In genomic region chr17:47267354-47267828, GRCh38 we compare ENCODE assay signal across 15 cellular contexts. TPM values are rescaled to one million over a fixed set of nuclear protein-coding genes. Genes with fewer than 3 reads are reported as not detected.
DNase-seq lines count a peak whose midpoint lies in the region; ATAC-seq, FAIRE-seq and TF ChIP-seq lines count a peak whose summit lies in the region.
"Had no signal": no experiment of that assay in that cellular context is flagged by ENCODE, and none has a peak within 500 bp of the region (broad histone marks: within the 10 kb centered on the region; RNA-seq: fewer than 3 reads in every experiment).

No MANE protein-coding gene starts in this region.

- H3K79me2 ChIP-seq in K562 (ENCODE audit: control insufficient read depth, insufficient read depth, low read length) = no peaks in the 10 kb centered on the region

- H3K9ac ChIP-seq in K562 (ENCODE audit: insufficient read depth in 1 of 2, low read depth in 2 of 2, low read length in 2 of 2) = no peak overlapping the region

- H3K9me3 ChIP-seq in K562 (replicated peaks; ENCODE audit: control insufficient read depth, insufficient read depth, low read depth, low read length) (no peaks in the 10 kb centered on the region), thoracic aorta (no peaks in the 10 kb centered on the region)

- H3K4me2 ChIP-seq in K562 (ENCODE audit: insufficient read depth, low read length) = no peak overlapping the region

- H3K27ac ChIP-seq in K562 (ENCODE audit: extremely low read depth, low read depth, low read length) = no peak overlapping the region
- H3K27ac ChIP-seq in thoracic aorta = peak overlapping the region; percentile 49 to 70

- H3K4me1 ChIP-seq in K562 (replicated peaks in 1 of 2; ENCODE audit: control insufficient read depth in 2 of 2, insufficient read depth in 2 of 2, low read length in 2 of 2) (peaks cover 4 to 30% of the 10 kb centered on the region in 2 experiments; a peak in 3 of 5 replicates), thoracic aorta (ENCODE audit: control insufficient read depth in 1 of 2, low read depth in 2 of 2) (peaks cover 23 to 57% of the 10 kb centered on the region in 2 donors)

- DNase-seq in HK-2 (ENCODE audit: unreplicated experiment) = peak; percentile 78
- no peak for DNase-seq in K562 (ENCODE audit: extremely low read depth in 1 of 4, low spot score in 3 of 4)
- peak; percentile 91 for DNase-seq in islet precursor cell
- no peak for DNase-seq in thoracic aorta (ENCODE audit: low spot score)
- no peak for DNase-seq in NCI-H2196 (lab: John Stamatoyannopoulos, UW; ENCODE audit: unreplicated experiment)
- DNase-seq: activated CD4-positive, alpha-beta T cell treated with anti-CD3 and anti-CD28 coated beads for 4 hours; activated naive CD8-positive, alpha-beta T cell treated with anti-CD3 and anti-CD28 coated beads for 36 hours; midbrain; NCI-H2107; Right ventricle myocardium superior; stimulated activated naive CD4-positive, alpha-beta T cell had no signal

- TF ChIP-seq RAD21 in K562 (CRISPR knock-in tag; conservative IDR thresholded peaks at IDR 0.05 in 1 of 2, IDR thresholded peaks at IDR 0.05 in 1 of 2) = no peak

- TF ChIP-seq CTCF in K562 (IDR thresholded peaks at IDR 0.05 in 2 of 3, conservative IDR thresholded peaks at IDR 0.05 in 1 of 3; ENCODE audit: insufficient read depth in 2 of 3, low read depth in 1 of 3, low read length in 3 of 3) (no peak), thoracic aorta (IDR thresholded peaks at IDR 0.05) (no peak)

- POLR2A ChIA-PET in K562 (lab: Yijun Ruan, JAX) = no interaction called here

- H3K36me3 ChIP-seq in K562 (ENCODE audit: control insufficient read depth, insufficient read depth, low read length) = no peaks in the 10 kb centered on the region
- H3K36me3 ChIP-seq in thoracic aorta = peaks cover 2% of the 10 kb centered on the region

- 8% methylated on average over 1 of the region's 1 CpG for WGBS in K562 (ENCODE audit: insufficient coverage, low coverage, missing lambda C conversion rate)

- intact Hi-C loops in K562 (cut with micrococcal nuclease) = no loop called here

- CTCF ChIA-PET in K562 (lab: Yijun Ruan, JAX; ENCODE audit: low intra/inter-chr PET ratio) = no interaction called here

- TF ChIP-seq POLR2A in K562 (conservative IDR thresholded peaks at IDR 0.05) = no peak

- no peak for TF ChIP-seq EP300 in K562 (IDR thresholded peaks at IDR 0.05; ENCODE audit: low read length)

- no peak overlapping the region for H2AFZ ChIP-seq in K562 (ENCODE audit: low read depth, low read length)

- H3K27me3 ChIP-seq in K562 (ENCODE audit: control insufficient read depth in 2 of 2, insufficient read depth in 2 of 2, low read length in 2 of 2) = no peaks in the 10 kb centered on the region
- no peaks in the 10 kb centered on the region for H3K27me3 ChIP-seq in thoracic aorta (replicated peaks; ENCODE audit: insufficient read depth)

- no peaks in the 10 kb centered on the region for H3K9me1 ChIP-seq in K562 (ENCODE audit: control insufficient read depth, insufficient read depth, low read length)

- no peaks in the 10 kb centered on the region for H4K20me1 ChIP-seq in K562 (replicated peaks; ENCODE audit: control insufficient read depth, insufficient read depth, low read length)

- no TSS peak for BruUV-seq in K562 (replicated peaks; lab: Mats Ljungman, UMichigan)

- in situ Hi-C loops in K562 (cut with MboI) = no loop called here

- ATAC-seq in K562 (no peak), thoracic aorta (ENCODE audit: insufficient number of reproducible peaks, low FRiP score, low read depth) (no peak), GM21825 (IDR thresholded peaks at IDR 0.05; ENCODE audit: unreplicated experiment) (no peak), GM18873 (IDR thresholded peaks at IDR 0.05; ENCODE audit: low FRiP score, unreplicated experiment) (no peak), HG02678 (IDR thresholded peaks at IDR 0.05; ENCODE audit: unreplicated experiment) (no peak)
- ATAC-seq: esophagus mucosa had no signal

- FAIRE-seq in K562 (lab: Jason Lieb, UNC) = no peak

- H3K4me3 ChIP-seq in K562 = no peak overlapping the region
- no peak overlapping the region for H3K4me3 ChIP-seq in thoracic aorta

TF ChIP-seq in K562, 482 proteins besides CTCF, POLR2A, EP300 and RAD21 (continues in another document):
- TF ChIP-seq, protein P1, sequence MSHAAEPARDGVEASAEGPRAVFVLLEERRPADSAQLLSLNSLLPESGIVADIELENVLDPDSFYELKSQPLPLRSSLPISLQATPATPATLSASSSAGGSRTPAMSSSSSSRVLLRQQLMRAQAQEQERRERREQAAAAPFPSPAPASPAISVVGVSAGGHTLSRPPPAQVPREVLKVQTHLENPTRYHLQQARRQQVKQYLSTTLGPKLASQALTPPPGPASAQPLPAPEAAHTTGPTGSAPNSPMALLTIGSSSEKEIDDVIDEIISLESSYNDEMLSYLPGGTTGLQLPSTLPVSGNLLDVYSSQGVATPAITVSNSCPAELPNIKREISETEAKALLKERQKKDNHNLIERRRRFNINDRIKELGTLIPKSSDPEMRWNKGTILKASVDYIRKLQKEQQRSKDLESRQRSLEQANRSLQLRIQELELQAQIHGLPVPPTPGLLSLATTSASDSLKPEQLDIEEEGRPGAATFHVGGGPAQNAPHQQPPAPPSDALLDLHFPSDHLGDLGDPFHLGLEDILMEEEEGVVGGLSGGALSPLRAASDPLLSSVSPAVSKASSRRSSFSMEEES (CRISPR knock-in tag; IDR thresholded peaks at IDR 0.05) = no peak
- 0 out of 2 replicates have a peak, but pooled peaks have one; percentile 44 for TF ChIP-seq GATAD2A (IDR thresholded peaks at IDR 0.05)
- no peak for TF ChIP-seq CTBP1 (IDR thresholded peaks at IDR 0.05; ENCODE audit: borderline replicate concordance)
- no peak for TF ChIP-seq NCOR1 (IDR thresholded peaks at IDR 0.05)
- TF ChIP-seq HMG20A (CRISPR knock-in tag; conservative IDR thresholded peaks at IDR 0.05) = no peak

RNA-seq across cellular contexts. Expression of gene ITGB3, which starts 13.8 kb away (rescaled TPM):
- total RNA-seq in K562 (2011; cell fraction: chromatin; rRNA removed; ENCODE audit: low replicate concordance) = 3.2 and 6.2 TPM in 2 replicates
- total RNA-seq in K562 (2011; cell fraction: nucleolus; rRNA removed) = 2.8 and 4.7 TPM in 2 replicates
- 3.4 and 4.4 TPM in 2 replicates for total RNA-seq in K562 (2011; cell fraction: nucleoplasm; rRNA removed)
- total RNA-seq in K562 (2014; rRNA removed) (0.45 and 0.54 TPM in 2 replicates), K562 (2014; rRNA removed; fragmentation: Illumina TruSeq; extraction: Trizol) (0.47 and 0.99 TPM in 2 replicates), K562 (2015; rRNA removed; fragmentation: Illumina TruSeq; extraction: Trizol) (0.30 and 0.62 TPM in 2 replicates), K562 (2021) (0.84 and 0.92 TPM in 2 replicates), thoracic aorta (100 to 1,000 TPM in 1 of 2 donors, 10 to 100 TPM in 1; 68.1 to 197 TPM)
- polyA plus RNA-seq in K562 (2011; rRNA removed) (1.1 and 2.6 TPM in 2 replicates), K562 (2014; fragmentation: Illumina TruSeq; extraction: Trizol) (0.60 and 0.62 TPM in 2 replicates), K562 (2014; fragmentation: Nextera tagmentation; extraction: Ambion mirVana) (under 1 TPM in 1 of 2 experiments, not detected in 1; 0.08 TPM), K562 (2014; rRNA removed) (0.32 and 0.62 TPM in 2 replicates)
- polyA plus RNA-seq in K562 (2011; cell fraction: cytosol; rRNA removed) = 1.0 and 1.9 TPM in 2 replicates
- polyA plus RNA-seq in K562 (2011; cell fraction: nucleus; rRNA removed) = 0.95 and 3.2 TPM in 2 replicates
- polyA plus RNA-seq in K562 (2012) = 0.73 and 1.0 TPM in 2 replicates
- 1.8 and 6.9 TPM in 2 replicates for polyA minus RNA-seq in K562 (2011; rRNA and poly(A)+ RNA removed)
- 0.64 and 3.1 TPM in 2 replicates for polyA minus RNA-seq in K562 (2011; cell fraction: cytosol; rRNA and poly(A)+ RNA removed)
- 1.2 and 1.6 TPM in 2 replicates for polyA minus RNA-seq in K562 (2011; cell fraction: nucleus; rRNA and poly(A)+ RNA removed)

RNA-seq across cellular contexts. Expression of gene EFCAB13, which starts 56.4 kb away (rescaled TPM):
- total RNA-seq in K562 (2011; cell fraction: chromatin; rRNA removed; ENCODE audit: low replicate concordance) = 1.8 and 4.2 TPM in 2 replicates
- total RNA-seq in K562 (2011; cell fraction: nucleolus; rRNA removed) = 0.66 TPM in 1 of 2 replicates, not detected in the other
- total RNA-seq in K562 (2011; cell fraction: nucleoplasm; rRNA removed) = 1.1 and 2.4 TPM in 2 replicates
- total RNA-seq in K562 (2014; rRNA removed) = 1.3 and 3.1 TPM in 2 replicates
- 1.3 TPM in 2 replicates for total RNA-seq in K562 (2014; rRNA removed; fragmentation: Illumina TruSeq; extraction: Trizol)
- total RNA-seq in K562 (2015; rRNA removed; fragmentation: Illumina TruSeq; extraction: Trizol) = 0.69 and 1.2 TPM in 2 replicates
- total RNA-seq in K562 (2021) = 1.0 and 2.6 TPM in 2 replicates
- polyA plus RNA-seq in K562 (2011; rRNA removed) = 0.70 and 1.1 TPM in 2 replicates
- 0.09 TPM in 1 of 2 replicates, not detected in the other for polyA plus RNA-seq in K562 (2011; cell fraction: cytosol; rRNA removed)
- polyA plus RNA-seq in K562 (2011; cell fraction: nucleus; rRNA removed) = 1.0 and 1.2 TPM in 2 replicates
- 0.83 and 2.9 TPM in 2 replicates for polyA plus RNA-seq in K562 (2012)
- 0.95 and 1.2 TPM in 2 replicates for polyA plus RNA-seq in K562 (2014; fragmentation: Illumina TruSeq; extraction: Trizol)
- polyA plus RNA-seq in K562 (2014; fragmentation: Nextera tagmentation; extraction: Ambion mirVana) = under 1 TPM; 0.46 TPM
- polyA plus RNA-seq in K562 (2014; rRNA removed) = 0.32 and 2.7 TPM in 2 replicates
- 1.6 and 2.1 TPM in 2 replicates for polyA minus RNA-seq in K562 (2011; rRNA and poly(A)+ RNA removed)
- polyA minus RNA-seq in K562 (2011; cell fraction: cytosol; rRNA and poly(A)+ RNA removed) = not detected in 2 replicates
- polyA minus RNA-seq in K562 (2011; cell fraction: nucleus; rRNA and poly(A)+ RNA removed) = 0.67 and 1.4 TPM in 2 replicates
- total RNA-seq in thoracic aorta = 10 to 100 TPM in 1 of 2 donors, 1 to 10 TPM in 1; 8.1 to 16.7 TPM

RNA-seq across cellular contexts. Expression of gene MYL4, which starts 58.2 kb away (rescaled TPM):
- 69.7 and 135 TPM in 2 replicates for total RNA-seq in K562 (2011; cell fraction: chromatin; rRNA removed; ENCODE audit: low replicate concordance)
- 127 and 133 TPM in 2 replicates for total RNA-seq in K562 (2011; cell fraction: nucleolus; rRNA removed)
- 109 and 110 TPM in 2 replicates for total RNA-seq in K562 (2011; cell fraction: nucleoplasm; rRNA removed)
- total RNA-seq in K562 (2014; rRNA removed) (170 and 213 TPM in 2 replicates), K562 (2014; rRNA removed; fragmentation: Illumina TruSeq; extraction: Trizol) (83.5 and 117 TPM in 2 replicates), K562 (2015; rRNA removed; fragmentation: Illumina TruSeq; extraction: Trizol) (149 TPM in 2 replicates), K562 (2021) (177 and 183 TPM in 2 replicates), thoracic aorta (not detected)
- polyA plus RNA-seq in K562 (2011; rRNA removed) (221 and 324 TPM in 2 replicates), K562 (2014; fragmentation: Illumina TruSeq; extraction: Trizol) (252 and 284 TPM in 2 replicates), K562 (2014; fragmentation: Nextera tagmentation; extraction: Ambion mirVana) (100 to 1,000 TPM; 287 to 423 TPM), K562 (2014; rRNA removed) (319 and 378 TPM in 2 replicates)
- 287 and 309 TPM in 2 replicates for polyA plus RNA-seq in K562 (2011; cell fraction: cytosol; rRNA removed)
- 346 and 397 TPM in 2 replicates for polyA plus RNA-seq in K562 (2011; cell fraction: nucleus; rRNA removed)
- 170 and 179 TPM in 2 replicates for polyA plus RNA-seq in K562 (2012)
- 90.7 and 106 TPM in 2 replicates for polyA minus RNA-seq in K562 (2011; rRNA and poly(A)+ RNA removed)
- 34.9 and 40.8 TPM in 2 replicates for polyA minus RNA-seq in K562 (2011; cell fraction: cytosol; rRNA and poly(A)+ RNA removed)
- 29.5 and 45.3 TPM in 2 replicates for polyA minus RNA-seq in K562 (2011; cell fraction: nucleus; rRNA and poly(A)+ RNA removed)
- total RNA-seq: activated naive CD8-positive, alpha-beta T cell treated with anti-CD3 and anti-CD28 coated beads for 36 hours; esophagus mucosa had no signal

Comparison
In these comparisons a context has a peak if more than half of its experiments do, and no peak if none do; other contexts are left out.
1. DNase-seq: peak in HK-2 (single experiment) and islet precursor cell (single experiment); none in K562 (0 of 4), thoracic aorta (single experiment) and NCI-H2196 (single experiment).
2. RNA of gene ITGB3, which starts 13.8 kb away (total RNA-seq): 68.1 to 197 TPM in thoracic aorta; 0.30 to 6.2 TPM in K562; every median in the first group is over 4 times any median in the second.
3. RNA of gene MYL4, which starts 58.2 kb away (total RNA-seq): 69.7 to 213 TPM in K562; not detected in thoracic aorta; every median in the first group is over 10 times any median in the second.